In the genomic region with DNA sequence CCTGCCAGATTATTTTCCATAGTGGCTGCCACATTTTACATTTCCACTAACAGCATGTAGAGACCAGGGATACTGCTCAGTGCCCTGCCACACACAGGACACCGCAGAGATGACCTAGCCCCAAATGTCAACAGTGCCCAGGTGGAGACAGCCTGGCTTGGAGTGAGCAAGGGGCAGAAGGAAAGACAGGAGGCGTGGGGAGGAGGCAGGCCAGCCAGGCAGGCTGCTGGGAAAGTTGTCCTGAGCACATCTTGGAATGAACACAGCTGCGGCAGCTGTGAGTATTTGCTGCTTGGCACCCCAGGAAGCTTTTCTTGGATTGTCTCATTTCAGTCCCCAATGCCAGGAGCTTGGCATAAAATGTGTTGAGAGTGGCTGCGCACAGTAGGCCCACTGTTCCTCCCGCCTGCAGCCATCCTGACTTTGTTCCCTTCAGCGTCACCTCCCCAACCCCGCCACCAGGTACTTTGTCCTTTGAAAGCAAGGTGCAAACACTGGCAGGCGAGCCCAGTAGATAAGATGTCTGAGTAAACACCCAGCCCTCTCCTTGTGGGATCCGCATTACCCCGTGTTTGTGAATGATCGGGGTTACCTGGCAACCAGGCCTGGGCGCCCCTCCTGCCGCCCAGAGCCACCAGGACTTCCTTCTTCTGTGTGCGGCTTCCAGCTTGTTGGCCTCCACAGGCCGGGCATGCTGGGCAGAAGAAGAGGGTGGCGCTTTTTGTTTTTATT, we compare ENCODE assay signal across 1 cellular context.
TF ChIP-seq lines count a peak whose summit lies in the region.

No MANE protein-coding gene starts in this region.

TF ChIP-seq in HepG2, 621 proteins besides CTCF, POLR2A, EP300 and RAD21 (continued from another document and continues in another):
- TF ChIP-seq, protein P1, sequence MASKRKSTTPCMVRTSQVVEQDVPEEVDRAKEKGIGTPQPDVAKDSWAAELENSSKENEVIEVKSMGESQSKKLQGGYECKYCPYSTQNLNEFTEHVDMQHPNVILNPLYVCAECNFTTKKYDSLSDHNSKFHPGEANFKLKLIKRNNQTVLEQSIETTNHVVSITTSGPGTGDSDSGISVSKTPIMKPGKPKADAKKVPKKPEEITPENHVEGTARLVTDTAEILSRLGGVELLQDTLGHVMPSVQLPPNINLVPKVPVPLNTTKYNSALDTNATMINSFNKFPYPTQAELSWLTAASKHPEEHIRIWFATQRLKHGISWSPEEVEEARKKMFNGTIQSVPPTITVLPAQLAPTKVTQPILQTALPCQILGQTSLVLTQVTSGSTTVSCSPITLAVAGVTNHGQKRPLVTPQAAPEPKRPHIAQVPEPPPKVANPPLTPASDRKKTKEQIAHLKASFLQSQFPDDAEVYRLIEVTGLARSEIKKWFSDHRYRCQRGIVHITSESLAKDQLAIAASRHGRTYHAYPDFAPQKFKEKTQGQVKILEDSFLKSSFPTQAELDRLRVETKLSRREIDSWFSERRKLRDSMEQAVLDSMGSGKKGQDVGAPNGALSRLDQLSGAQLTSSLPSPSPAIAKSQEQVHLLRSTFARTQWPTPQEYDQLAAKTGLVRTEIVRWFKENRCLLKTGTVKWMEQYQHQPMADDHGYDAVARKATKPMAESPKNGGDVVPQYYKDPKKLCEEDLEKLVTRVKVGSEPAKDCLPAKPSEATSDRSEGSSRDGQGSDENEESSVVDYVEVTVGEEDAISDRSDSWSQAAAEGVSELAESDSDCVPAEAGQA (IDR thresholded peaks at IDR 0.05; ENCODE audit: low read depth) = 0 out of 2 replicates have a peak, but pooled peaks have one; percentile 25
- TF ChIP-seq, protein P1 (CRISPR knock-in tag; IDR thresholded peaks at IDR 0.05; ENCODE audit: borderline replicate concordance) = no peak
- TF ChIP-seq, protein P2, sequence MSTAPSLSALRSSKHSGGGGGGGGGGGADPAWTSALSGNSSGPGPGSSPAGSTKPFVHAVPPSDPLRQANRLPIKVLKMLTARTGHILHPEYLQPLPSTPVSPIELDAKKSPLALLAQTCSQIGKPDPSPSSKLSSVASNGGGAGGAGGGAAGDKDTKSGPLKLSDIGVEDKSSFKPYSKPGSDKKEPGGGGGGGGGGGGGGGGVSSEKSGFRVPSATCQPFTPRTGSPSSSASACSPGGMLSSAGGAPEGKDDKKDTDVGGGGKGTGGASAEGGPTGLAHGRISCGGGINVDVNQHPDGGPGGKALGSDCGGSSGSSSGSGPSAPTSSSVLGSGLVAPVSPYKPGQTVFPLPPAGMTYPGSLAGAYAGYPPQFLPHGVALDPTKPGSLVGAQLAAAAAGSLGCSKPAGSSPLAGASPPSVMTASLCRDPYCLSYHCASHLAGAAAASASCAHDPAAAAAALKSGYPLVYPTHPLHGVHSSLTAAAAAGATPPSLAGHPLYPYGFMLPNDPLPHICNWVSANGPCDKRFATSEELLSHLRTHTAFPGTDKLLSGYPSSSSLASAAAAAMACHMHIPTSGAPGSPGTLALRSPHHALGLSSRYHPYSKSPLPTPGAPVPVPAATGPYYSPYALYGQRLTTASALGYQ (CRISPR knock-in tag; IDR thresholded peaks at IDR 0.05) = no peak
- TF ChIP-seq RELA (CRISPR knock-in tag; IDR thresholded peaks at IDR 0.05) (no peak), HOXA3 (CRISPR knock-in tag; IDR thresholded peaks at IDR 0.05) (peak; percentile 73), PAWR (CRISPR knock-in tag; IDR thresholded peaks at IDR 0.05; ENCODE audit: borderline replicate concordance) (no peak), ZMAT3 (CRISPR knock-in tag; conservative IDR thresholded peaks at IDR 0.05) (no peak), KDM5B (CRISPR knock-in tag; IDR thresholded peaks at IDR 0.05; ENCODE audit: borderline replicate concordance) (no peak), ZFP36 (IDR thresholded peaks at IDR 0.05; ENCODE audit: borderline replicate concordance, low read depth, low read length, partially characterized antibody) (no peak), ZKSCAN1 (IDR thresholded peaks at IDR 0.05; ENCODE audit: low read length) (peak; percentile 100), HDAC1 (CRISPR knock-in tag; IDR thresholded peaks at IDR 0.05) (peak; percentile 87; the same call in 1 of the 2 replicates), CEBPB (IDR thresholded peaks at IDR 0.05; ENCODE audit: borderline replicate concordance, low read depth, low read length) (no peak), KDM1A (CRISPR knock-in tag; IDR thresholded peaks at IDR 0.05) (peak; percentile 79; the same call in 1 of the 2 replicates), ZBTB38 (CRISPR knock-in tag; IDR thresholded peaks at IDR 0.05) (peak; percentile 70; the same call in 1 of the 2 replicates), ZBTB7B (CRISPR knock-in tag; IDR thresholded peaks at IDR 0.05) (peak; percentile 57; the same call in 1 of the 2 replicates), SRSF1 (optimal IDR thresholded peaks at IDR 0.05; ENCODE audit: low read depth, low read length) (no peak)
- TF ChIP-seq, protein P3, sequence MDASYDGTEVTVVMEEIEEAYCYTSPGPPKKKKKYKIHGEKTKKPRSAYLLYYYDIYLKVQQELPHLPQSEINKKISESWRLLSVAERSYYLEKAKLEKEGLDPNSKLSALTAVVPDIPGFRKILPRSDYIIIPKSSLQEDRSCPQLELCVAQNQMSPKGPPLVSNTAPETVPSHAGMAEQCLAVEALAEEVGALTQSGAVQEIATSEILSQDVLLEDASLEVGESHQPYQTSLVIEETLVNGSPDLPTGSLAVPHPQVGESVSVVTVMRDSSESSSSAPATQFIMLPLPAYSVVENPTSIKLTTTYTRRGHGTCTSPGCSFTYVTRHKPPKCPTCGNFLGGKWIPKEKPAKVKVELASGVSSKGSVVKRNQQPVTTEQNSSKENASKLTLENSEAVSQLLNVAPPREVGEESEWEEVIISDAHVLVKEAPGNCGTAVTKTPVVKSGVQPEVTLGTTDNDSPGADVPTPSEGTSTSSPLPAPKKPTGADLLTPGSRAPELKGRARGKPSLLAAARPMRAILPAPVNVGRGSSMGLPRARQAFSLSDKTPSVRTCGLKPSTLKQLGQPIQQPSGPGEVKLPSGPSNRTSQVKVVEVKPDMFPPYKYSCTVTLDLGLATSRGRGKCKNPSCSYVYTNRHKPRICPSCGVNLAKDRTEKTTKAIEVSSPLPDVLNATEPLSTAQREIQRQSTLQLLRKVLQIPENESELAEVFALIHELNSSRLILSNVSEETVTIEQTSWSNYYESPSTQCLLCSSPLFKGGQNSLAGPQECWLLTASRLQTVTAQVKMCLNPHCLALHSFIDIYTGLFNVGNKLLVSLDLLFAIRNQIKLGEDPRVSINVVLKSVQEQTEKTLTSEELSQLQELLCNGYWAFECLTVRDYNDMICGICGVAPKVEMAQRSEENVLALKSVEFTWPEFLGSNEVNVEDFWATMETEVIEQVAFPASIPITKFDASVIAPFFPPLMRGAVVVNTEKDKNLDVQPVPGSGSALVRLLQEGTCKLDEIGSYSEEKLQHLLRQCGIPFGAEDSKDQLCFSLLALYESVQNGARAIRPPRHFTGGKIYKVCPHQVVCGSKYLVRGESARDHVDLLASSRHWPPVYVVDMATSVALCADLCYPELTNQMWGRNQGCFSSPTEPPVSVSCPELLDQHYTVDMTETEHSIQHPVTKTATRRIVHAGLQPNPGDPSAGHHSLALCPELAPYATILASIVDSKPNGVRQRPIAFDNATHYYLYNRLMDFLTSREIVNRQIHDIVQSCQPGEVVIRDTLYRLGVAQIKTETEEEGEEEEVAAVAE (CRISPR knock-in tag; IDR thresholded peaks at IDR 0.05; ENCODE audit: borderline replicate concordance) = no peak
- TF ChIP-seq, protein P4, sequence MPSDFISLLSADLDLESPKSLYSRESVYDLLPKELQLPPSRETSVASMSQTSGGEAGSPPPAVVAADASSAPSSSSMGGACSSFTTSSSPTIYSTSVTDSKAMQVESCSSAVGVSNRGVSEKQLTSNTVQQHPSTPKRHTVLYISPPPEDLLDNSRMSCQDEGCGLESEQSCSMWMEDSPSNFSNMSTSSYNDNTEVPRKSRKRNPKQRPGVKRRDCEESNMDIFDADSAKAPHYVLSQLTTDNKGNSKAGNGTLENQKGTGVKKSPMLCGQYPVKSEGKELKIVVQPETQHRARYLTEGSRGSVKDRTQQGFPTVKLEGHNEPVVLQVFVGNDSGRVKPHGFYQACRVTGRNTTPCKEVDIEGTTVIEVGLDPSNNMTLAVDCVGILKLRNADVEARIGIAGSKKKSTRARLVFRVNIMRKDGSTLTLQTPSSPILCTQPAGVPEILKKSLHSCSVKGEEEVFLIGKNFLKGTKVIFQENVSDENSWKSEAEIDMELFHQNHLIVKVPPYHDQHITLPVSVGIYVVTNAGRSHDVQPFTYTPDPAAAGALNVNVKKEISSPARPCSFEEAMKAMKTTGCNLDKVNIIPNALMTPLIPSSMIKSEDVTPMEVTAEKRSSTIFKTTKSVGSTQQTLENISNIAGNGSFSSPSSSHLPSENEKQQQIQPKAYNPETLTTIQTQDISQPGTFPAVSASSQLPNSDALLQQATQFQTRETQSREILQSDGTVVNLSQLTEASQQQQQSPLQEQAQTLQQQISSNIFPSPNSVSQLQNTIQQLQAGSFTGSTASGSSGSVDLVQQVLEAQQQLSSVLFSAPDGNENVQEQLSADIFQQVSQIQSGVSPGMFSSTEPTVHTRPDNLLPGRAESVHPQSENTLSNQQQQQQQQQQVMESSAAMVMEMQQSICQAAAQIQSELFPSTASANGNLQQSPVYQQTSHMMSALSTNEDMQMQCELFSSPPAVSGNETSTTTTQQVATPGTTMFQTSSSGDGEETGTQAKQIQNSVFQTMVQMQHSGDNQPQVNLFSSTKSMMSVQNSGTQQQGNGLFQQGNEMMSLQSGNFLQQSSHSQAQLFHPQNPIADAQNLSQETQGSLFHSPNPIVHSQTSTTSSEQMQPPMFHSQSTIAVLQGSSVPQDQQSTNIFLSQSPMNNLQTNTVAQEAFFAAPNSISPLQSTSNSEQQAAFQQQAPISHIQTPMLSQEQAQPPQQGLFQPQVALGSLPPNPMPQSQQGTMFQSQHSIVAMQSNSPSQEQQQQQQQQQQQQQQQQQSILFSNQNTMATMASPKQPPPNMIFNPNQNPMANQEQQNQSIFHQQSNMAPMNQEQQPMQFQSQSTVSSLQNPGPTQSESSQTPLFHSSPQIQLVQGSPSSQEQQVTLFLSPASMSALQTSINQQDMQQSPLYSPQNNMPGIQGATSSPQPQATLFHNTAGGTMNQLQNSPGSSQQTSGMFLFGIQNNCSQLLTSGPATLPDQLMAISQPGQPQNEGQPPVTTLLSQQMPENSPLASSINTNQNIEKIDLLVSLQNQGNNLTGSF (CRISPR knock-in tag; IDR thresholded peaks at IDR 0.05) = no peak
- TF ChIP-seq, protein P5, sequence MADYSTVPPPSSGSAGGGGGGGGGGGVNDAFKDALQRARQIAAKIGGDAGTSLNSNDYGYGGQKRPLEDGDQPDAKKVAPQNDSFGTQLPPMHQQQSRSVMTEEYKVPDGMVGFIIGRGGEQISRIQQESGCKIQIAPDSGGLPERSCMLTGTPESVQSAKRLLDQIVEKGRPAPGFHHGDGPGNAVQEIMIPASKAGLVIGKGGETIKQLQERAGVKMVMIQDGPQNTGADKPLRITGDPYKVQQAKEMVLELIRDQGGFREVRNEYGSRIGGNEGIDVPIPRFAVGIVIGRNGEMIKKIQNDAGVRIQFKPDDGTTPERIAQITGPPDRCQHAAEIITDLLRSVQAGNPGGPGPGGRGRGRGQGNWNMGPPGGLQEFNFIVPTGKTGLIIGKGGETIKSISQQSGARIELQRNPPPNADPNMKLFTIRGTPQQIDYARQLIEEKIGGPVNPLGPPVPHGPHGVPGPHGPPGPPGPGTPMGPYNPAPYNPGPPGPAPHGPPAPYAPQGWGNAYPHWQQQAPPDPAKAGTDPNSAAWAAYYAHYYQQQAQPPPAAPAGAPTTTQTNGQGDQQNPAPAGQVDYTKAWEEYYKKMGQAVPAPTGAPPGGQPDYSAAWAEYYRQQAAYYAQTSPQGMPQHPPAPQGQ (CRISPR knock-in tag; IDR thresholded peaks at IDR 0.05; ENCODE audit: borderline replicate concordance) = no peak
- TF ChIP-seq, protein P6, sequence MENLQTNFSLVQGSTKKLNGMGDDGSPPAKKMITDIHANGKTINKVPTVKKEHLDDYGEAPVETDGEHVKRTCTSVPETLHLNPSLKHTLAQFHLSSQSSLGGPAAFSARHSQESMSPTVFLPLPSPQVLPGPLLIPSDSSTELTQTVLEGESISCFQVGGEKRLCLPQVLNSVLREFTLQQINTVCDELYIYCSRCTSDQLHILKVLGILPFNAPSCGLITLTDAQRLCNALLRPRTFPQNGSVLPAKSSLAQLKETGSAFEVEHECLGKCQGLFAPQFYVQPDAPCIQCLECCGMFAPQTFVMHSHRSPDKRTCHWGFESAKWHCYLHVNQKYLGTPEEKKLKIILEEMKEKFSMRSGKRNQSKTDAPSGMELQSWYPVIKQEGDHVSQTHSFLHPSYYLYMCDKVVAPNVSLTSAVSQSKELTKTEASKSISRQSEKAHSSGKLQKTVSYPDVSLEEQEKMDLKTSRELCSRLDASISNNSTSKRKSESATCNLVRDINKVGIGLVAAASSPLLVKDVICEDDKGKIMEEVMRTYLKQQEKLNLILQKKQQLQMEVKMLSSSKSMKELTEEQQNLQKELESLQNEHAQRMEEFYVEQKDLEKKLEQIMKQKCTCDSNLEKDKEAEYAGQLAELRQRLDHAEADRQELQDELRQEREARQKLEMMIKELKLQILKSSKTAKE (CRISPR knock-in tag; IDR thresholded peaks at IDR 0.05; ENCODE audit: borderline replicate concordance) = peak; percentile 77; the same call in 1 of the 2 replicates
- TF ChIP-seq, protein P7, sequence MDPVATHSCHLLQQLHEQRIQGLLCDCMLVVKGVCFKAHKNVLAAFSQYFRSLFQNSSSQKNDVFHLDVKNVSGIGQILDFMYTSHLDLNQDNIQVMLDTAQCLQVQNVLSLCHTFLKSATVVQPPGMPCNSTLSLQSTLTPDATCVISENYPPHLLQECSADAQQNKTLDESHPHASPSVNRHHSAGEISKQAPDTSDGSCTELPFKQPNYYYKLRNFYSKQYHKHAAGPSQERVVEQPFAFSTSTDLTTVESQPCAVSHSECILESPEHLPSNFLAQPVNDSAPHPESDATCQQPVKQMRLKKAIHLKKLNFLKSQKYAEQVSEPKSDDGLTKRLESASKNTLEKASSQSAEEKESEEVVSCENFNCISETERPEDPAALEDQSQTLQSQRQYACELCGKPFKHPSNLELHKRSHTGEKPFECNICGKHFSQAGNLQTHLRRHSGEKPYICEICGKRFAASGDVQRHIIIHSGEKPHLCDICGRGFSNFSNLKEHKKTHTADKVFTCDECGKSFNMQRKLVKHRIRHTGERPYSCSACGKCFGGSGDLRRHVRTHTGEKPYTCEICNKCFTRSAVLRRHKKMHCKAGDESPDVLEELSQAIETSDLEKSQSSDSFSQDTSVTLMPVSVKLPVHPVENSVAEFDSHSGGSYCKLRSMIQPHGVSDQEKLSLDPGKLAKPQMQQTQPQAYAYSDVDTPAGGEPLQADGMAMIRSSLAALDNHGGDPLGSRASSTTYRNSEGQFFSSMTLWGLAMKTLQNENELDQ (CRISPR knock-in tag; IDR thresholded peaks at IDR 0.05; ENCODE audit: borderline replicate concordance) = no peak
